Comparison of ENCODE assay signal across 8 cellular contexts in the genomic region with DNA sequence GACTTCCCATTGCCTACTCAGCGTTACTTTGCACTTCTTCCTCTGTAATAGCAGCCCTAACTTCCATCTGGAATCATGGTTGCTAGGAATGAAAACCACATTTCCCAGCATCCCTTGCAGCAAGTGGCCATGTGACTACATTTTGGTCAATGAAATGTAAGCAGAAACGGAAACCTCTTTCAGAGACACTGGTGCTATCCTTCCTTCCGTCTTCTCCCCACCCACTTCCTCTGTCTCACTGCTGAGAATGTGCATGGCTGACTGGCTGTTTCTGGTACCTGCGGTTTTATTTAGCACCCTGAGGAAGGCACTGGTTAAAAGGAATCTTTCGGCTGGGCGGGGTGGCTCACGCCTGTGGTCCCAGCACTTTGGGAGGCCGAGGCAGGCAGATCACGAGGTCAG.
DNase-seq lines count a peak whose midpoint lies in the region; ATAC-seq and TF ChIP-seq lines count a peak whose summit lies in the region.

No MANE protein-coding gene starts in this region.

- no peaks in the 10 kb centered on the region for H3K9me3 Mint-ChIP-seq in MCF 10A (ENCODE audit: unreplicated experiment)
- no peaks in the 10 kb centered on the region for H3K9me3 Mint-ChIP-seq in effector memory CD8-positive, alpha-beta T cell

- H3K36me3 ChIP-seq in breast epithelium: no peaks in the 10 kb centered on the region

- H3K9me3 ChIP-seq in breast epithelium: no peaks in the 10 kb centered on the region

- POLR2A ChIA-PET in MCF 10A (lab: Yijun Ruan, JAX): no interaction called here

- no peak overlapping the region for H3K4me3 ChIP-seq in breast epithelium

- H3K4me3 Mint-ChIP-seq in MCF 10A (ENCODE audit: unreplicated experiment): no peak overlapping the region
- peak overlapping the region; percentile 37 to 66 for H3K4me3 Mint-ChIP-seq in effector memory CD8-positive, alpha-beta T cell

- no peak for TF ChIP-seq CTCF in MCF 10A (IDR thresholded peaks at IDR 0.05; ENCODE audit: unreplicated experiment)
- TF ChIP-seq CTCF in breast epithelium (IDR thresholded peaks at IDR 0.05): no peak

- TF ChIP-seq POLR2A in breast epithelium (IDR thresholded peaks at IDR 0.05): no peak

- DNase-seq in MCF 10A (ENCODE audit: unreplicated experiment) (peak; percentile 26), breast epithelium (ENCODE audit: low spot score in 2 of 2) (no peak), M059J (ENCODE audit: low read depth) (peak; percentile 70), HK-2 (ENCODE audit: unreplicated experiment) (no peak)
- peak; percentile 50 to 67 for DNase-seq in activated CD4-positive, alpha-beta T cell treated with anti-CD3 and anti-CD28 coated beads for 24 hours (ENCODE audit: low read depth in 2 of 2)
- DNase-seq in effector memory CD8-positive, alpha-beta T cell: peak; percentile 73 to 76 (median 75)
- DNase-seq in stimulated activated CD8-positive, alpha-beta memory T cell treated with anti-CD3 and anti-CD28 coated beads, Interleukin-12 subunit alpha, Interleukin-12 subunit beta, amount 100 ng/mL, for 1 hour (ENCODE audit: low read depth): peak; percentile 53

- no peak overlapping the region for H3K27ac ChIP-seq in breast epithelium

- peaks cover 15% of the 10 kb centered on the region for H3K4me1 Mint-ChIP-seq in MCF 10A (ENCODE audit: insufficient read depth, unreplicated experiment)
- peaks cover 60 to 62% of the 10 kb centered on the region in 2 donors for H3K4me1 Mint-ChIP-seq in effector memory CD8-positive, alpha-beta T cell (ENCODE audit: low read depth in 2 of 2)

- no peak overlapping the region for H3K27ac Mint-ChIP-seq in MCF 10A (ENCODE audit: low read depth, unreplicated experiment)
- peak overlapping the region; percentile 92 to 94 for H3K27ac Mint-ChIP-seq in effector memory CD8-positive, alpha-beta T cell

- intact Hi-C loops in MCF 10A (cut with micrococcal nuclease): no loop called here
- intact Hi-C loops in breast epithelium (cut with DNase I; ENCODE audit: low total_unique reads): loop anchor here (5.0 kb wide), 1 partner anchor 99 kb away; no protein-coding TSS in a partner anchor

- no peaks in the 10 kb centered on the region for H3K4me1 ChIP-seq in breast epithelium

- CTCF ChIA-PET in MCF 10A (lab: Yijun Ruan, JAX): no interaction called here

- H3K27me3 ChIP-seq in breast epithelium: no peaks in the 10 kb centered on the region

- H3K36me3 Mint-ChIP-seq in MCF 10A (ENCODE audit: insufficient read depth, unreplicated experiment): no peaks in the 10 kb centered on the region
- peaks cover 41% of the 10 kb centered on the region for H3K36me3 Mint-ChIP-seq in effector memory CD8-positive, alpha-beta T cell (ENCODE audit: insufficient read depth)

- peaks cover 24% of the 10 kb centered on the region for H3K27me3 Mint-ChIP-seq in MCF 10A (ENCODE audit: insufficient read depth, unreplicated experiment)
- no peaks in the 10 kb centered on the region for H3K27me3 Mint-ChIP-seq in effector memory CD8-positive, alpha-beta T cell

- no TSS peak for BruUV-seq in MCF 10A (replicated peaks; lab: Mats Ljungman, UMichigan)

- peak; percentile 87 for ATAC-seq in effector memory CD8-positive, alpha-beta T cell (replicated peaks)
- no peak for ATAC-seq in HG03354 (IDR thresholded peaks at IDR 0.05; ENCODE audit: poor library complexity, severe bottlenecking, unreplicated experiment)

Comparison
In these comparisons a context has a peak if more than half of its experiments do, and no peak if none do; other contexts are left out.
1. DNase-seq: peak in MCF 10A (single experiment), M059J (single experiment), activated CD4-positive, alpha-beta T cell treated with anti-CD3 and anti-CD28 coated beads for 24 hours (2 of 2), effector memory CD8-positive, alpha-beta T cell (3 of 3) and stimulated activated CD8-positive, alpha-beta memory T cell treated with anti-CD3 and anti-CD28 coated beads, Interleukin-12 subunit alpha, Interleukin-12 subunit beta, amount 100 ng/mL, for 1 hour (single experiment); none in breast epithelium (0 of 2) and HK-2 (single experiment).